ENCODE assay signal across 21 cellular contexts in genomic region chr12:64445490-64445889, GRCh38. TPM values are rescaled to one million over a fixed set of nuclear protein-coding genes. Genes with fewer than 3 reads are reported as not detected.
DNase-seq lines count a peak whose midpoint lies in the region; ATAC-seq and TF ChIP-seq lines count a peak whose summit lies in the region.
"Had no signal": no experiment of that assay in that cellular context is flagged by ENCODE, and none has a peak within 500 bp of the region (broad histone marks: within the 10 kb centered on the region; RNA-seq: fewer than 3 reads in every experiment).

No MANE protein-coding gene starts in this region.

- H3K27ac Mint-ChIP-seq in activated CD4-positive, alpha-beta T cell treated with anti-CD3 and anti-CD28 coated beads for 36 hours, result no peak overlapping the region
- H3K27ac Mint-ChIP-seq in activated CD4-positive, alpha-beta T cell treated with anti-CD3 and anti-CD28 coated beads, Interleukin-2, amount 10 ng/mL, durations not matched to agents 7 days and 5 days, result no peak overlapping the region
- peak overlapping the region; percentile 44 for H3K27ac Mint-ChIP-seq in activated naive CD4-positive, alpha-beta T cell treated with anti-CD3 and anti-CD28 coated beads, Interleukin-2, amount 50 U/mL, for 24 hours
- H3K27ac Mint-ChIP-seq in CD4-positive, alpha-beta T cell, result peak overlapping the region; percentile 51
- peak overlapping the region; percentile 16 for H3K27ac Mint-ChIP-seq in activated T-helper 2 cell treated with anti-CD3 and anti-CD28 coated beads, Interferon-gamma antibody, Interleukin-2, Interleukin-4, amounts not matched to agents 10 μg/mL and 5 μg/mL and 100 μg/mL, durations not matched to agents 14 hours and 24 hours and 36 hours
- no peak overlapping the region for H3K27ac Mint-ChIP-seq in T-helper 17 cell
- H3K27ac Mint-ChIP-seq: IgD-negative memory B cell had no signal

- intact Hi-C loops in activated CD4-positive, alpha-beta T cell treated with anti-CD3 and anti-CD28 coated beads for 36 hours (cut with DNase I, micrococcal nuclease), result no loop called here
- intact Hi-C loops in CD4-positive, alpha-beta T cell (cut with DNase I, micrococcal nuclease), result no loop called here
- intact Hi-C loops in activated T-helper 2 cell treated with anti-CD3 and anti-CD28 coated beads, Interferon-gamma antibody, Interleukin-2, Interleukin-4, amounts not matched to agents 10 μg/mL and 5 μg/mL and 100 μg/mL, durations not matched to agents 14 hours and 24 hours and 36 hours (cut with micrococcal nuclease), result no loop called here

- no peak overlapping the region for H3K27ac ChIP-seq in CD4-positive, alpha-beta T cell (ENCODE audit: low read depth, low read length)
- H3K27ac ChIP-seq: BLaER1, KMS-11 had no signal

- no peaks in the 10 kb centered on the region for H3K9me3 Mint-ChIP-seq in activated CD4-positive, alpha-beta T cell treated with anti-CD3 and anti-CD28 coated beads for 36 hours (ENCODE audit: low read depth)
- no peaks in the 10 kb centered on the region for H3K9me3 Mint-ChIP-seq in activated CD4-positive, alpha-beta T cell treated with anti-CD3 and anti-CD28 coated beads, Interleukin-2, amount 10 ng/mL, durations not matched to agents 7 days and 5 days
- H3K9me3 Mint-ChIP-seq in activated naive CD4-positive, alpha-beta T cell treated with anti-CD3 and anti-CD28 coated beads, Interleukin-2, amount 50 U/mL, for 24 hours, result no peaks in the 10 kb centered on the region
- no peaks in the 10 kb centered on the region for H3K9me3 Mint-ChIP-seq in CD4-positive, alpha-beta T cell
- no peaks in the 10 kb centered on the region for H3K9me3 Mint-ChIP-seq in activated T-helper 2 cell treated with anti-CD3 and anti-CD28 coated beads, Interferon-gamma antibody, Interleukin-2, Interleukin-4, amounts not matched to agents 10 μg/mL and 5 μg/mL and 100 μg/mL, durations not matched to agents 14 hours and 24 hours and 36 hours
- H3K9me3 Mint-ChIP-seq: CD4-positive, CD25-positive, alpha-beta regulatory T cell; IgD-negative memory B cell had no signal

- DNase-seq in activated CD4-positive, alpha-beta T cell treated with anti-CD3 and anti-CD28 coated beads for 36 hours, result no peak
- DNase-seq in activated CD4-positive, alpha-beta T cell treated with anti-CD3 and anti-CD28 coated beads, Interleukin-2, amount 10 ng/mL, durations not matched to agents 7 days and 5 days, result no peak
- no peak for DNase-seq in activated naive CD4-positive, alpha-beta T cell treated with Interleukin-2 at 50 U/mL for 16 hours
- no peak for DNase-seq in CD4-positive, alpha-beta T cell
- DNase-seq in activated T-helper 2 cell treated with anti-CD3 and anti-CD28 coated beads, Interferon-gamma antibody, Interleukin-2, Interleukin-4, amounts not matched to agents 10 μg/mL and 5 μg/mL and 100 μg/mL, durations not matched to agents 14 hours and 24 hours and 36 hours (ENCODE audit: low spot score), result no peak
- DNase-seq in T-helper 17 cell, result no peak
- DNase-seq in middle frontal gyrus (ENCODE audit: extremely low spot score, low spot score), result no peak
- DNase-seq: 8988T; CD4-positive, CD25-positive, alpha-beta regulatory T cell; COR-L47; MM.1S; NCI-H2029; NCI-H446 treated with DMSO at 0.1 percent for 48 hours; NCI-H526; NCI-H82; NK-92 treated with Interleukin-12 subunit alpha and Interleukin-12 subunit beta, amount 100 ng/mL, for 24 hours; PC-3 had no signal

- no peak for TF ChIP-seq CTCF in CD4-positive, alpha-beta T cell (IDR thresholded peaks at IDR 0.05)

- no peaks in the 10 kb centered on the region for H3K27me3 ChIP-seq in CD4-positive, alpha-beta T cell (ENCODE audit: control insufficient read depth, insufficient read depth, low read length)
- H3K27me3 ChIP-seq: BLaER1 had no signal

- H3K4me3 Mint-ChIP-seq in activated CD4-positive, alpha-beta T cell treated with anti-CD3 and anti-CD28 coated beads for 36 hours, result no peak overlapping the region
- no peak overlapping the region for H3K4me3 Mint-ChIP-seq in activated CD4-positive, alpha-beta T cell treated with anti-CD3 and anti-CD28 coated beads, Interleukin-2, amount 10 ng/mL, durations not matched to agents 7 days and 5 days
- no peak overlapping the region for H3K4me3 Mint-ChIP-seq in activated naive CD4-positive, alpha-beta T cell treated with anti-CD3 and anti-CD28 coated beads, Interleukin-2, amount 50 U/mL, for 24 hours
- H3K4me3 Mint-ChIP-seq in CD4-positive, alpha-beta T cell, result no peak overlapping the region
- H3K4me3 Mint-ChIP-seq in activated T-helper 2 cell treated with anti-CD3 and anti-CD28 coated beads, Interferon-gamma antibody, Interleukin-2, Interleukin-4, amounts not matched to agents 10 μg/mL and 5 μg/mL and 100 μg/mL, durations not matched to agents 14 hours and 24 hours and 36 hours (ENCODE audit: low read depth), result no peak overlapping the region
- no peak overlapping the region for H3K4me3 Mint-ChIP-seq in T-helper 17 cell
- H3K4me3 Mint-ChIP-seq: IgD-negative memory B cell had no signal

- CTCF ChIA-PET in activated CD4-positive, alpha-beta T cell treated with anti-CD3 and anti-CD28 coated beads for 36 hours (lab: Charles Lee), result interaction anchor here (0.7 to 1.3 kb wide), 3 partner anchors 11 to 34 kb away, joined by 3 to 4 read pairs (median 3); no protein-coding TSS in a partner anchor
- CTCF ChIA-PET in activated CD4-positive, alpha-beta T cell treated with anti-CD3 and anti-CD28 coated beads, Interleukin-2, amount 10 ng/mL, durations not matched to agents 7 days and 5 days (lab: Charles Lee), result interaction anchor here (0.6 kb wide), 1 partner anchor 61 kb away, joined by 3 read pairs; no protein-coding TSS in a partner anchor
- CTCF ChIA-PET in CD4-positive, alpha-beta T cell (lab: Charles Lee), result interaction anchor here (1.2 to 1.7 kb wide), 3 partner anchors 9 to 252 kb away, joined by 3 to 5 read pairs (median 4); no protein-coding TSS in a partner anchor

- no peaks in the 10 kb centered on the region for H3K9me3 ChIP-seq in CD4-positive, alpha-beta T cell (ENCODE audit: control insufficient read depth, low read length)
- H3K9me3 ChIP-seq in T-helper 17 cell (ENCODE audit: control insufficient read depth, low read length, poor library complexity, severe bottlenecking), result no peaks in the 10 kb centered on the region
- H3K9me3 ChIP-seq: BLaER1 had no signal

- H3K4me1 Mint-ChIP-seq in activated CD4-positive, alpha-beta T cell treated with anti-CD3 and anti-CD28 coated beads for 36 hours, result peaks cover 29% of the 10 kb centered on the region
- H3K4me1 Mint-ChIP-seq in activated CD4-positive, alpha-beta T cell treated with anti-CD3 and anti-CD28 coated beads, Interleukin-2, amount 10 ng/mL, durations not matched to agents 7 days and 5 days, result peaks cover 11% of the 10 kb centered on the region
- peaks cover 41% of the 10 kb centered on the region for H3K4me1 Mint-ChIP-seq in activated naive CD4-positive, alpha-beta T cell treated with anti-CD3 and anti-CD28 coated beads, Interleukin-2, amount 50 U/mL, for 24 hours
- peaks cover 31% of the 10 kb centered on the region for H3K4me1 Mint-ChIP-seq in CD4-positive, alpha-beta T cell (ENCODE audit: low read depth)
- H3K4me1 Mint-ChIP-seq in activated T-helper 2 cell treated with anti-CD3 and anti-CD28 coated beads, Interferon-gamma antibody, Interleukin-2, Interleukin-4, amounts not matched to agents 10 μg/mL and 5 μg/mL and 100 μg/mL, durations not matched to agents 14 hours and 24 hours and 36 hours (ENCODE audit: low read depth), result peaks cover 25% of the 10 kb centered on the region
- peaks cover 21% of the 10 kb centered on the region for H3K4me1 Mint-ChIP-seq in T-helper 17 cell

- ATAC-seq in activated CD4-positive, alpha-beta T cell treated with anti-CD3 and anti-CD28 coated beads for 36 hours, result peak; percentile 72
- no peak for ATAC-seq in CD4-positive, alpha-beta T cell (ENCODE audit: poor library complexity)
- ATAC-seq in T-helper 17 cell, result no peak
- ATAC-seq: PC-3 had no signal

- peaks cover 61% of the 10 kb centered on the region for H3K36me3 Mint-ChIP-seq in activated CD4-positive, alpha-beta T cell treated with anti-CD3 and anti-CD28 coated beads for 36 hours (ENCODE audit: low read depth)
- H3K36me3 Mint-ChIP-seq in activated CD4-positive, alpha-beta T cell treated with anti-CD3 and anti-CD28 coated beads, Interleukin-2, amount 10 ng/mL, durations not matched to agents 7 days and 5 days (ENCODE audit: low read depth), result peaks cover 47% of the 10 kb centered on the region
- peaks cover 19% of the 10 kb centered on the region for H3K36me3 Mint-ChIP-seq in activated naive CD4-positive, alpha-beta T cell treated with anti-CD3 and anti-CD28 coated beads, Interleukin-2, amount 50 U/mL, for 24 hours
- peaks cover 69% of the 10 kb centered on the region for H3K36me3 Mint-ChIP-seq in CD4-positive, alpha-beta T cell (ENCODE audit: low read depth)
- H3K36me3 Mint-ChIP-seq in activated T-helper 2 cell treated with anti-CD3 and anti-CD28 coated beads, Interferon-gamma antibody, Interleukin-2, Interleukin-4, amounts not matched to agents 10 μg/mL and 5 μg/mL and 100 μg/mL, durations not matched to agents 14 hours and 24 hours and 36 hours (ENCODE audit: low read depth), result peaks cover 74% of the 10 kb centered on the region
- H3K36me3 Mint-ChIP-seq in T-helper 17 cell (ENCODE audit: low read depth), result peaks cover 11% of the 10 kb centered on the region

- H3K27me3 Mint-ChIP-seq in activated CD4-positive, alpha-beta T cell treated with anti-CD3 and anti-CD28 coated beads for 36 hours, result no peaks in the 10 kb centered on the region
- no peaks in the 10 kb centered on the region for H3K27me3 Mint-ChIP-seq in activated CD4-positive, alpha-beta T cell treated with anti-CD3 and anti-CD28 coated beads, Interleukin-2, amount 10 ng/mL, durations not matched to agents 7 days and 5 days
- no peaks in the 10 kb centered on the region for H3K27me3 Mint-ChIP-seq in activated naive CD4-positive, alpha-beta T cell treated with anti-CD3 and anti-CD28 coated beads, Interleukin-2, amount 50 U/mL, for 24 hours
- H3K27me3 Mint-ChIP-seq in CD4-positive, alpha-beta T cell, result no peaks in the 10 kb centered on the region
- H3K27me3 Mint-ChIP-seq in activated T-helper 2 cell treated with anti-CD3 and anti-CD28 coated beads, Interferon-gamma antibody, Interleukin-2, Interleukin-4, amounts not matched to agents 10 μg/mL and 5 μg/mL and 100 μg/mL, durations not matched to agents 14 hours and 24 hours and 36 hours (ENCODE audit: low read depth), result no peaks in the 10 kb centered on the region
- no peaks in the 10 kb centered on the region for H3K27me3 Mint-ChIP-seq in T-helper 17 cell
- H3K27me3 Mint-ChIP-seq: CD4-positive, CD25-positive, alpha-beta regulatory T cell; IgD-negative memory B cell had no signal

- POLR2A ChIA-PET in activated CD4-positive, alpha-beta T cell treated with anti-CD3 and anti-CD28 coated beads for 36 hours (lab: Charles Lee), result interaction anchor here (0.7 kb wide), 1 partner anchor 15 kb away, joined by 9 read pairs; no protein-coding TSS in a partner anchor
- POLR2A ChIA-PET in activated CD4-positive, alpha-beta T cell treated with anti-CD3 and anti-CD28 coated beads, Interleukin-2, amount 10 ng/mL, durations not matched to agents 7 days and 5 days (lab: Charles Lee), result no interaction called here
- POLR2A ChIA-PET in CD4-positive, alpha-beta T cell (lab: Charles Lee), result no interaction called here

RNA-seq across cellular contexts. Expression of gene TBK1, which starts 6.4 kb away (rescaled TPM):
- total RNA-seq in activated CD4-positive, alpha-beta T cell treated with anti-CD3 and anti-CD28 coated beads for 36 hours, result 10 to 100 TPM; 14.0 to 15.4 TPM
- 10 to 100 TPM; 22.7 to 24.1 TPM for total RNA-seq in activated CD4-positive, alpha-beta T cell treated with anti-CD3 and anti-CD28 coated beads, Interleukin-2, amount 10 ng/mL, durations not matched to agents 7 days and 5 days
- total RNA-seq in CD4-positive, alpha-beta T cell, result 1 to 10 TPM; 5.6 to 7.2 TPM
- 34.1 and 35.3 TPM in 2 replicates for total RNA-seq in activated T-helper 2 cell treated with anti-CD3 and anti-CD28 coated beads, Interferon-gamma antibody, Interleukin-2, Interleukin-4, amounts not matched to agents 10 μg/mL and 5 μg/mL and 100 μg/mL, durations not matched to agents 14 hours and 24 hours and 36 hours
- total RNA-seq in T-helper 17 cell, result 10 to 100 TPM; 15.0 to 22.7 TPM

RNA-seq across cellular contexts. Expression of gene XPOT, which starts 41.3 kb away (rescaled TPM):
- total RNA-seq in activated CD4-positive, alpha-beta T cell treated with anti-CD3 and anti-CD28 coated beads for 36 hours, result 100 to 1,000 TPM; 179 to 187 TPM
- total RNA-seq in activated CD4-positive, alpha-beta T cell treated with anti-CD3 and anti-CD28 coated beads, Interleukin-2, amount 10 ng/mL, durations not matched to agents 7 days and 5 days, result 10 to 100 TPM; 88.2 to 93.4 TPM
- total RNA-seq in CD4-positive, alpha-beta T cell, result 10 to 100 TPM; 39.6 to 40.0 TPM
- 119 and 120 TPM in 2 replicates for total RNA-seq in activated T-helper 2 cell treated with anti-CD3 and anti-CD28 coated beads, Interferon-gamma antibody, Interleukin-2, Interleukin-4, amounts not matched to agents 10 μg/mL and 5 μg/mL and 100 μg/mL, durations not matched to agents 14 hours and 24 hours and 36 hours
- total RNA-seq in T-helper 17 cell, result 10 to 100 TPM; 58.2 to 61.6 TPM

RNA-seq across cellular contexts. Expression of gene C12orf56, which starts 54.9 kb away (rescaled TPM):
- total RNA-seq in activated CD4-positive, alpha-beta T cell treated with anti-CD3 and anti-CD28 coated beads for 36 hours, result not detected
- total RNA-seq in activated CD4-positive, alpha-beta T cell treated with anti-CD3 and anti-CD28 coated beads, Interleukin-2, amount 10 ng/mL, durations not matched to agents 7 days and 5 days, result not detected
- total RNA-seq in CD4-positive, alpha-beta T cell, result under 1 TPM; 0.08 to 0.17 TPM
- 0.30 TPM in 1 of 2 replicates, not detected in the other for total RNA-seq in activated T-helper 2 cell treated with anti-CD3 and anti-CD28 coated beads, Interferon-gamma antibody, Interleukin-2, Interleukin-4, amounts not matched to agents 10 μg/mL and 5 μg/mL and 100 μg/mL, durations not matched to agents 14 hours and 24 hours and 36 hours
- under 1 TPM in 1 of 2 donors, not detected in 1; 0.17 TPM for total RNA-seq in T-helper 17 cell

Comparison
In these comparisons a context has a peak if more than half of its experiments do, and no peak if none do; other contexts are left out.
1. H3K27ac Mint-ChIP-seq: peak in activated naive CD4-positive, alpha-beta T cell treated with anti-CD3 and anti-CD28 coated beads, Interleukin-2, amount 50 U/mL, for 24 hours (single experiment), CD4-positive, alpha-beta T cell (single experiment) and activated T-helper 2 cell treated with anti-CD3 and anti-CD28 coated beads, Interferon-gamma antibody, Interleukin-2, Interleukin-4, amounts not matched to agents 10 μg/mL and 5 μg/mL and 100 μg/mL, durations not matched to agents 14 hours and 24 hours and 36 hours (single experiment); none in activated CD4-positive, alpha-beta T cell treated with anti-CD3 and anti-CD28 coated beads for 36 hours (single experiment), activated CD4-positive, alpha-beta T cell treated with anti-CD3 and anti-CD28 coated beads, Interleukin-2, amount 10 ng/mL, durations not matched to agents 7 days and 5 days (single experiment) and T-helper 17 cell (single experiment).